In the genomic region with DNA sequence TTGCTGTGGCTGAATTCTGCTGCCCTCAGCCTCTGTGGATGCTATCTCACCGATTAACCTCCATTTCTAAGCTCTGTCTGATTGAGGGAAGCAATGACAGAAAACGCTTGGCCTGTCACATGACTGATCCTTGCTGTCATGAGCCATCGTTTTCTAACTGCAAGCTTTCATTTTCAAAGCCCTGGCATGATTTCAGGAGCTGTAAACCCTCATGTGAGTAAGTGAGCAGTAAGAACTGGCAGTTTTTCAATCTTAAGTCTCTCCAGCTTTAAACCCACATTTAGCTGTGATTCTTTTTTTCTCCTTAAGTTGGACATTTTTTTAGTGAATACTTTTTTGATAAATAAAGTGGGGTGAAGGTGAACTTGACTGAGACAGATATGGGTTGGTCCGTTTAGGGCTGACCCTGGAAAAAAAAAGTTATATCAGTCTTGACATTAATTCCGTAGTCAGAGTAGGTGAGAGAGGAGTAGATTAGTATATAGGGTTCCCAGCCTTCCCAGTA, we compare ENCODE assay signal across 1 cellular context.
TF ChIP-seq lines count a peak whose summit lies in the region.

No MANE protein-coding gene starts in this region.

TF ChIP-seq in GM23338, 12 proteins besides CTCF, POLR2A, EP300 and RAD21 (continued from another document):
- TF ChIP-seq, protein P1, sequence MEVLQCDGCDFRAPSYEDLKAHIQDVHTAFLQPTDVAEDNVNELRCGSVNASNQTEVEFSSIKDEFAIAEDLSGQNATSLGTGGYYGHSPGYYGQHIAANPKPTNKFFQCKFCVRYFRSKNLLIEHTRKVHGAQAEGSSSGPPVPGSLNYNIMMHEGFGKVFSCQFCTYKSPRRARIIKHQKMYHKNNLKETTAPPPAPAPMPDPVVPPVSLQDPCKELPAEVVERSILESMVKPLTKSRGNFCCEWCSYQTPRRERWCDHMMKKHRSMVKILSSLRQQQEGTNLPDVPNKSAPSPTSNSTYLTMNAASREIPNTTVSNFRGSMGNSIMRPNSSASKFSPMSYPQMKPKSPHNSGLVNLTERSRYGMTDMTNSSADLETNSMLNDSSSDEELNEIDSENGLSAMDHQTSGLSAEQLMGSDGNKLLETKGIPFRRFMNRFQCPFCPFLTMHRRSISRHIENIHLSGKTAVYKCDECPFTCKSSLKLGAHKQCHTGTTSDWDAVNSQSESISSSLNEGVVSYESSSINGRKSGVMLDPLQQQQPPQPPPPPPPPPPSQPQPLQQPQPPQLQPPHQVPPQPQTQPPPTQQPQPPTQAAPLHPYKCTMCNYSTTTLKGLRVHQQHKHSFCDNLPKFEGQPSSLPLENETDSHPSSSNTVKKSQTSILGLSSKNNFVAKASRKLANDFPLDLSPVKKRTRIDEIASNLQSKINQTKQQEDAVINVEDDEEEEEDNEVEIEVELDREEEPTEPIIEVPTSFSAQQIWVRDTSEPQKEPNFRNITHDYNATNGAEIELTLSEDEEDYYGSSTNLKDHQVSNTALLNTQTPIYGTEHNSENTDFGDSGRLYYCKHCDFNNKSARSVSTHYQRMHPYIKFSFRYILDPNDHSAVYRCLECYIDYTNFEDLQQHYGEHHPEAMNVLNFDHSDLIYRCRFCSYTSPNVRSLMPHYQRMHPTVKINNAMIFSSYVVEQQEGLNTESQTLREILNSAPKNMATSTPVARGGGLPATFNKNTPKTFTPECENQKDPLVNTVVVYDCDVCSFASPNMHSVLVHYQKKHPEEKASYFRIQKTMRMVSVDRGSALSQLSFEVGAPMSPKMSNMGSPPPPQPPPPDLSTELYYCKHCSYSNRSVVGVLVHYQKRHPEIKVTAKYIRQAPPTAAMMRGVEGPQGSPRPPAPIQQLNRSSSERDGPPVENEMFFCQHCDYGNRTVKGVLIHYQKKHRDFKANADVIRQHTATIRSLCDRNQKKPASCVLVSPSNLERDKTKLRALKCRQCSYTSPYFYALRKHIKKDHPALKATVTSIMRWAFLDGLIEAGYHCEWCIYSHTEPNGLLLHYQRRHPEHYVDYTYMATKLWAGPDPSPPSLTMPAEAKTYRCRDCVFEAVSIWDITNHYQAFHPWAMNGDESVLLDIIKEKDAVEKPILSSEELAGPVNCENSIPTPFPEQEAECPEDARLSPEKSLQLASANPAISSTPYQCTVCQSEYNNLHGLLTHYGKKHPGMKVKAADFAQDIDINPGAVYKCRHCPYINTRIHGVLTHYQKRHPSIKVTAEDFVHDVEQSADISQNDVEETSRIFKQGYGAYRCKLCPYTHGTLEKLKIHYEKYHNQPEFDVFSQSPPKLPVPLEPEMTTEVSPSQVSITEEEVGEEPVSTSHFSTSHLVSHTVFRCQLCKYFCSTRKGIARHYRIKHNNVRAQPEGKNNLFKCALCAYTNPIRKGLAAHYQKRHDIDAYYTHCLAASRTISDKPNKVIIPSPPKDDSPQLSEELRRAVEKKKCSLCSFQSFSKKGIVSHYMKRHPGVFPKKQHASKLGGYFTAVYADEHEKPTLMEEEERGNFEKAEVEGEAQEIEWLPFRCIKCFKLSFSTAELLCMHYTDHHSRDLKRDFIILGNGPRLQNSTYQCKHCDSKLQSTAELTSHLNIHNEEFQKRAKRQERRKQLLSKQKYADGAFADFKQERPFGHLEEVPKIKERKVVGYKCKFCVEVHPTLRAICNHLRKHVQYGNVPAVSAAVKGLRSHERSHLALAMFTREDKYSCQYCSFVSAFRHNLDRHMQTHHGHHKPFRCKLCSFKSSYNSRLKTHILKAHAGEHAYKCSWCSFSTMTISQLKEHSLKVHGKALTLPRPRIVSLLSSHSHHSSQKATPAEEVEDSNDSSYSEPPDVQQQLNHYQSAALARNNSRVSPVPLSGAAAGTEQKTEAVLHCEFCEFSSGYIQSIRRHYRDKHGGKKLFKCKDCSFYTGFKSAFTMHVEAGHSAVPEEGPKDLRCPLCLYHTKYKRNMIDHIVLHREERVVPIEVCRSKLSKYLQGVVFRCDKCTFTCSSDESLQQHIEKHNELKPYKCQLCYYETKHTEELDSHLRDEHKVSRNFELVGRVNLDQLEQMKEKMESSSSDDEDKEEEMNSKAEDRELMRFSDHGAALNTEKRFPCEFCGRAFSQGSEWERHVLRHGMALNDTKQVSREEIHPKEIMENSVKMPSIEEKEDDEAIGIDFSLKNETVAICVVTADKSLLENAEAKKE (CRISPR knock-in tag; IDR thresholded peaks at IDR 0.05) = no peak
- TF ChIP-seq EZH2phosphoT487 (IDR thresholded peaks at IDR 0.05; ENCODE audit: unreplicated experiment) = no peak
